ENCODE assay signal across 1 cellular context in genomic region chr1:81231729-81232038, GRCh38.
TF ChIP-seq lines count a peak whose summit lies in the region.

No MANE protein-coding gene starts in this region.

TF ChIP-seq in WTC11, 78 proteins besides CTCF, POLR2A, EP300 and RAD21 (continued from another document):
- TF ChIP-seq AFF4 (CRISPR knock-in tag; IDR thresholded peaks at IDR 0.05; ENCODE audit: borderline replicate concordance) (no peak), ZNF423 (CRISPR knock-in tag; IDR thresholded peaks at IDR 0.05) (no peak), CREM (CRISPR knock-in tag; IDR thresholded peaks at IDR 0.05) (no peak), E2F4 (CRISPR knock-in tag; IDR thresholded peaks at IDR 0.05; ENCODE audit: borderline replicate concordance, low read depth) (no peak), FOXK1 (CRISPR knock-in tag; IDR thresholded peaks at IDR 0.05) (no peak), ZNF121 (CRISPR knock-in tag; IDR thresholded peaks at IDR 0.05) (no peak)
